Comparison of ENCODE assay signal across 27 cellular contexts in genomic region chr7:143399642-143400041, GRCh38. TPM values are rescaled to one million over a fixed set of nuclear protein-coding genes. Genes with fewer than 3 reads are reported as not detected.
DNase-seq lines count a peak whose midpoint lies in the region; ATAC-seq, FAIRE-seq and TF ChIP-seq lines count a peak whose summit lies in the region.
"Had no signal": no experiment of that assay in that cellular context is flagged by ENCODE, and none has a peak within 500 bp of the region (broad histone marks: within the 10 kb centered on the region; RNA-seq: fewer than 3 reads in every experiment).

No MANE protein-coding gene starts in this region.

- no peak overlapping the region for H3K4me3 ChIP-seq in neuronal stem cell (ENCODE audit: low read length in 2 of 2)
- H3K4me3 ChIP-seq in spleen: no peak overlapping the region
- no peak overlapping the region for H3K4me3 ChIP-seq in pancreas
- H3K4me3 ChIP-seq: A549; BLaER1 treated with 17β-estradiol and CSF1 and Interleukin-3, amounts not matched to agents 10 nM and 100 nM; GM23248 had no signal

- peak overlapping the region; percentile 12 for H3K14ac ChIP-seq in neuronal stem cell (ENCODE audit: low read length)

- H3K79me1 ChIP-seq in neuronal stem cell (ENCODE audit: low read depth, low read length): no peaks in the 10 kb centered on the region

- peaks cover 0 to 3% of the 10 kb centered on the region in 2 donors for H3K4me1 ChIP-seq in neuronal stem cell (ENCODE audit: control insufficient read depth in 2 of 2, insufficient read depth in 1 of 2, low read depth in 1 of 2, low read length in 2 of 2)
- peaks cover 0 to 17% (median 14%) of the 10 kb centered on the region in 6 donors for H3K4me1 ChIP-seq in spleen
- H3K4me1 ChIP-seq in pancreas: no peaks in the 10 kb centered on the region
- H3K4me1 ChIP-seq: A549, BE2C had no signal

- no peak for TF ChIP-seq POLR2A in spleen (IDR thresholded peaks at IDR 0.05)

- H3K23ac ChIP-seq in neuronal stem cell (ENCODE audit: low read depth, low read length, poor library complexity): peak overlapping the region; percentile 75

- no peak overlapping the region for H4K91ac ChIP-seq in neuronal stem cell (ENCODE audit: low read depth, low read length, poor library complexity)

- H3K9me3 ChIP-seq in neuronal stem cell (replicated peaks in 1 of 2; ENCODE audit: control insufficient read depth in 2 of 2, insufficient read depth in 1 of 2, low read depth in 1 of 2, low read length in 2 of 2): no peaks in the 10 kb centered on the region
- H3K9me3 ChIP-seq in spleen: no peaks in the 10 kb centered on the region
- no peaks in the 10 kb centered on the region for H3K9me3 ChIP-seq in pancreas
- H3K9me3 ChIP-seq: A549; BE2C; BLaER1 treated with 17β-estradiol and CSF1 and Interleukin-3, amounts not matched to agents 10 nM and 100 nM had no signal

- no peak overlapping the region for H3K9ac ChIP-seq in neuronal stem cell (ENCODE audit: low read depth, low read length, poor library complexity)
- H3K9ac ChIP-seq: BLaER1 treated with 17β-estradiol and CSF1 and Interleukin-3, amounts not matched to agents 10 nM and 100 nM; GM23248 had no signal

- no peak overlapping the region for H3K4me2 ChIP-seq in neuronal stem cell (ENCODE audit: insufficient read depth, low read length, poor library complexity, severe bottlenecking)
- H3K4me2 ChIP-seq: A549; BLaER1 treated with 17β-estradiol and CSF1 and Interleukin-3, amounts not matched to agents 10 nM and 100 nM had no signal

- WGBS in neuronal stem cell (ENCODE audit: extremely low coverage in 2 of 2, insufficient read length in 2 of 2, insufficient replicate concordance in 1 of 2), 2 donors: no CpG with 5 or more reads among the region's 20 CpGs
- WGBS in spleen, 5 donors: 92 to 94% (median 94%) methylated on average over 17 to 20 of the region's 20 CpGs
- 94 to 96% methylated on average over 19 to 20 of the region's 20 CpGs for WGBS in pancreas, 2 donors

- no peak overlapping the region for H3K4ac ChIP-seq in neuronal stem cell (ENCODE audit: low read length)

- no peak overlapping the region for H2AK5ac ChIP-seq in neuronal stem cell (ENCODE audit: low read depth, low read length)

- no peak overlapping the region for H2BK15ac ChIP-seq in neuronal stem cell (ENCODE audit: low read length)

- ATAC-seq in left ventricle myocardium superior: no peak
- ATAC-seq in Right ventricle myocardium superior (ENCODE audit: poor library complexity): no peak
- ATAC-seq in HG02610 (IDR thresholded peaks at IDR 0.05; ENCODE audit: unreplicated experiment): no peak
- ATAC-seq in GM21576 (IDR thresholded peaks at IDR 0.05; ENCODE audit: unreplicated experiment): no peak
- ATAC-seq in pancreas: no peak
- ATAC-seq: A549, HCT116 had no signal

- no peak overlapping the region for H3K27ac ChIP-seq in neuronal stem cell (replicated peaks; ENCODE audit: low read length)
- H3K27ac ChIP-seq in spleen: no peak overlapping the region
- H3K27ac ChIP-seq in pancreas: no peak overlapping the region
- H3K27ac ChIP-seq: A549; BLaER1 treated with 17β-estradiol and CSF1 and Interleukin-3, amounts not matched to agents 10 nM and 100 nM; GM23248 had no signal

- no peak overlapping the region for H2BK120ac ChIP-seq in neuronal stem cell (ENCODE audit: low read depth, low read length)

- no peak overlapping the region for H2BK5ac ChIP-seq in neuronal stem cell (ENCODE audit: low read length)

- no peak for FAIRE-seq in pancreas (lab: Jason Lieb, UNC)
- FAIRE-seq: A549, D721Med, GM12891, GM18507, H1 had no signal

- no peak overlapping the region for H2BK12ac ChIP-seq in neuronal stem cell (ENCODE audit: low read length)

- TF ChIP-seq CTCF in spleen (IDR thresholded peaks at IDR 0.05 in 8 of 11, conservative IDR thresholded peaks at IDR 0.05 in 3 of 11): no peak
- TF ChIP-seq CTCF in pancreas (IDR thresholded peaks at IDR 0.05): no peak

- DNase-seq in left ventricle myocardium superior (peak; percentile 16), Right ventricle myocardium superior (no peak), neuronal stem cell (ENCODE audit: low spot score) (no peak), spleen (peak; percentile 68), pancreas (no peak)
- DNase-seq: 8988T; ACHN; AML-193; BE2C; CD4-positive, alpha-beta T cell; CD8-positive, alpha-beta memory T cell; DMS 273 treated with DMSO at 0.1 percent for 48 hours; DMS79; EL; GDM1; GM23248; H9 had no signal

- intact Hi-C loops in left ventricle myocardium superior (cut with micrococcal nuclease) (no loop called here), Right ventricle myocardium superior (cut with DNase I) (no loop called here), spleen (cut with DNase I; ENCODE audit: low total_unique reads) (loop anchor here (10.0 kb wide), 1 partner anchor 85 kb away; the partner anchor contains the start of gene CLCN1), pancreas (cut with DNase I) (no loop called here)

- no peak overlapping the region for H4K8ac ChIP-seq in neuronal stem cell (ENCODE audit: low read depth, low read length)

- no peaks in the 10 kb centered on the region for H3K27me3 ChIP-seq in neuronal stem cell (ENCODE audit: control insufficient read depth in 3 of 3, insufficient read depth in 3 of 3, low read depth in 1 of 3, low read length in 3 of 3)
- H3K27me3 ChIP-seq in spleen (replicated peaks in 1 of 7): no peaks in the 10 kb centered on the region
- no peaks in the 10 kb centered on the region for H3K27me3 ChIP-seq in pancreas
- H3K27me3 ChIP-seq: BLaER1 treated with 17β-estradiol and CSF1 and Interleukin-3, amounts not matched to agents 10 nM and 100 nM had no signal

- H3K18ac ChIP-seq in neuronal stem cell (ENCODE audit: low read length): peak overlapping the region; percentile 53

- H3K36me3 ChIP-seq in neuronal stem cell (replicated peaks in 1 of 2; ENCODE audit: control insufficient read depth in 2 of 2, insufficient read depth in 2 of 2, low read length in 2 of 2): no peaks in the 10 kb centered on the region
- H3K36me3 ChIP-seq in spleen: peaks cover 0 to 5% (median 0%) of the 10 kb centered on the region in 6 donors
- H3K36me3 ChIP-seq in pancreas: peaks cover 0 to 6% (median 0%) of the 10 kb centered on the region in 3 donors
- H3K36me3 ChIP-seq: BE2C; BLaER1 treated with 17β-estradiol and CSF1 and Interleukin-3, amounts not matched to agents 10 nM and 100 nM had no signal

- H2AFZ ChIP-seq in neuronal stem cell (ENCODE audit: low read length): no peak overlapping the region
- H2AFZ ChIP-seq: GM23248 had no signal

RNA-seq across cellular contexts. Expression of gene EPHA1, which starts 9.0 kb away (rescaled TPM):
- total RNA-seq in left ventricle myocardium superior: not detected
- 0.08 TPM for total RNA-seq in Right ventricle myocardium superior
- polyA plus RNA-seq in neuronal stem cell (2013, experiment 1 of 2): 0.24 TPM
- polyA plus RNA-seq in neuronal stem cell (2013, experiment 2 of 2): 0.15 TPM
- 1 to 10 TPM; 1.3 to 4.5 (median 3.8) TPM for total RNA-seq in spleen
- polyA plus RNA-seq in spleen: 1 to 10 TPM in 2 of 3 donors, under 1 TPM in 1; 0.80 to 1.5 (median 1.1) TPM
- total RNA-seq in pancreas: 1 to 10 TPM; 5.3 to 9.0 (median 7.3) TPM
- 10 to 100 TPM; 11.1 to 14.2 TPM for polyA plus RNA-seq in pancreas
- total RNA-seq: GM23248 had no signal
- polyA plus RNA-seq: A549 had no signal

RNA-seq across cellular contexts. Expression of gene ZYX, which starts 18.5 kb away (rescaled TPM):
- total RNA-seq in left ventricle myocardium superior: 73.9 TPM
- total RNA-seq in Right ventricle myocardium superior: 69.8 TPM
- 85.0 TPM for polyA plus RNA-seq in neuronal stem cell (2013, experiment 1 of 2)
- 85.7 TPM for polyA plus RNA-seq in neuronal stem cell (2013, experiment 2 of 2)
- total RNA-seq in spleen: 100 to 1,000 TPM; 104 to 439 (median 211) TPM
- polyA plus RNA-seq in spleen: 10 to 100 TPM; 50.3 to 95.6 (median 53.6) TPM
- total RNA-seq in pancreas: 10 to 100 TPM; 29.1 to 73.8 (median 38.4) TPM
- 10 to 100 TPM; 57.6 to 63.1 TPM for polyA plus RNA-seq in pancreas

RNA-seq across cellular contexts. Expression of gene FAM131B, which starts 37.1 kb away (rescaled TPM):
- total RNA-seq in left ventricle myocardium superior: 0.57 TPM
- 0.59 TPM for total RNA-seq in Right ventricle myocardium superior
- polyA plus RNA-seq in neuronal stem cell (2013, experiment 1 of 2): 27.3 TPM
- polyA plus RNA-seq in neuronal stem cell (2013, experiment 2 of 2): 26.2 TPM
- total RNA-seq in spleen: 1 to 10 TPM in 1 of 7 donors, under 1 TPM in 6; 0.20 to 1.4 (median 0.74) TPM
- under 1 TPM; 0.04 to 0.10 (median 0.09) TPM for polyA plus RNA-seq in spleen
- under 1 TPM; 0.05 to 0.25 (median 0.15) TPM for total RNA-seq in pancreas
- polyA plus RNA-seq in pancreas: under 1 TPM; 0.08 to 0.09 TPM

RNA-seq across cellular contexts. Expression of gene TAS2R60, which starts 43.6 kb away (rescaled TPM):
- total RNA-seq in left ventricle myocardium superior (not detected), Right ventricle myocardium superior (not detected), spleen (1 to 10 TPM in 2 of 7 donors, under 1 TPM in 3, not detected in 2; 0.30 to 2.2 (median 0.85) TPM), pancreas (not detected)
- polyA plus RNA-seq in neuronal stem cell (2013, experiment 1 of 2): not detected
- not detected for polyA plus RNA-seq in neuronal stem cell (2013, experiment 2 of 2)
- polyA plus RNA-seq in spleen (not detected), pancreas (not detected)
- total RNA-seq: CD8-positive, alpha-beta memory T cell; GM23248; H9 had no signal
- polyA plus RNA-seq: A549; CD14-positive monocyte; CD8-positive, alpha-beta memory T cell; GM23248 had no signal

Comparison
In these comparisons a context has a peak if more than half of its experiments do, and no peak if none do; other contexts are left out.
1. DNase-seq: peak in left ventricle myocardium superior (single experiment) and spleen (single experiment); none in Right ventricle myocardium superior (single experiment), neuronal stem cell (single experiment) and pancreas (0 of 6).